Comparison of ENCODE assay signal across 1 cellular context in genomic region chr12:19245126-19245525, GRCh38.
TF ChIP-seq lines count a peak whose summit lies in the region.

No MANE protein-coding gene starts in this region.

TF ChIP-seq in GM23338, 12 proteins besides CTCF, POLR2A, EP300 and RAD21 (continued from another document):
- TF ChIP-seq ZNF462 (CRISPR knock-in tag; IDR thresholded peaks at IDR 0.05): no peak
- TF ChIP-seq CREB1 (CRISPR knock-in tag; IDR thresholded peaks at IDR 0.05; ENCODE audit: low read depth): no peak
- TF ChIP-seq ETS1 (IDR thresholded peaks at IDR 0.05): no peak
- no peak for TF ChIP-seq JUNB (IDR thresholded peaks at IDR 0.05; ENCODE audit: unreplicated experiment)
- no peak for TF ChIP-seq EZH2 (IDR thresholded peaks at IDR 0.05; ENCODE audit: low read depth, unreplicated experiment)
